ENCODE assay signal across 26 cellular contexts in the genomic region with DNA sequence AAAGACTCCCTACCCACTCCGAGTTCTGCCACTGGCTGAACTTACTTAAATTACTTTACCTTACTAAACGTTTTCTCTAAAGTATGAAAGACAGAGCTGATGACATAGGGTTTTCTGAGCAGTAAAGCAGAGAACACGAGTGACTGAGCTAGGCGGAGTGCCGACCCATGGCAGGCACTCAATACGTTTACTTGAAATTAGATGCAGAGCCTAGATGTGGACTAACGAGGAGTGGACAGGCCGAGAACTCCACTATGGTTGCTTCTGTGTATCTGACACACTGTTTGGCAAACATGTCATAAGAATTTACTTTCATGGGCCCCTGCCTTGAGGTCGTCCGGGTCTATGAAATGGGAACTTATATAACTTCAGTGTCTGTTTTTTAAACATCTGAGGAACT.
"Had no signal": no experiment of that assay in that cellular context is flagged by ENCODE, and none has a peak within 500 bp of the region (broad histone marks: within the 10 kb centered on the region; RNA-seq: fewer than 3 reads in every experiment).

No MANE protein-coding gene starts in this region.

- H3K4me1 ChIP-seq: pancreas, prostate gland, spleen, stomach, suprapubic skin, testis, tibial artery, transverse colon, upper lobe of right lung, uterus had no signal

- H3K4me2 ChIP-seq: smooth muscle cell had no signal

- H3K36me3 ChIP-seq: neutrophil, pancreas, prostate gland, spleen, stomach, suprapubic skin, tibial artery, transverse colon, upper lobe of right lung, uterus had no signal

- H3K27me3 ChIP-seq: neutrophil, pancreas, spleen, stomach, suprapubic skin, testis, tibial artery, transverse colon, upper lobe of right lung, uterus had no signal

- FAIRE-seq: pancreas had no signal

- H3K9me3 ChIP-seq: neutrophil, pancreas, prostate gland, spleen, stomach, suprapubic skin, testis, tibial artery, transverse colon, upper lobe of right lung, uterus had no signal

- ATAC-seq: naive thymus-derived CD8-positive, alpha-beta T cell; natural killer cell treated with Interleukin-12 subunit alpha and Interleukin-12 subunit beta and Interleukin-15 and Interleukin-18, amount 100 ng/mL, for 72 hours; pancreas; right cardiac atrium; sciatic nerve; stimulated activated naive B cell treated with anti-CD40 and anti-IgM and Interleukin-4, amounts not matched to agents 10 μg/mL and 1 μg/mL and 100 μg/mL, for 72 hours; upper lobe of right lung had no signal

- H3K4me3 ChIP-seq: pancreas, prostate gland, skin epidermis, smooth muscle cell, spleen, stomach, suprapubic skin, testis, tibial artery, transverse colon, upper lobe of right lung, uterus had no signal

- DNase-seq: naive B cell; naive thymus-derived CD8-positive, alpha-beta T cell; nephron progenitor cell; nucleus accumbens; pancreas; right cardiac atrium; spleen; stimulated activated CD4-positive, alpha-beta T cell treated with anti-CD3 and anti-CD28 coated beads, Interleukin-12 subunit alpha, Interleukin-12 subunit beta, amount 100 ng/mL, for 4 hours; stimulated activated CD4-positive, alpha-beta T cell treated with anti-CD3 and anti-CD28 coated beads, Interleukin-1b, Interleukin-23, amount 100 ng/mL, for 48 hours; stimulated activated CD4-positive, alpha-beta T cell treated with anti-CD3 and anti-CD28 coated beads, Interleukin-2, amount 100 ng/mL, for 48 hours; stimulated activated CD4-positive, alpha-beta T cell treated with anti-CD3 and anti-CD28 coated beads, Interleukin-4, amount 100 ng/mL, for 24 hours; stimulated activated naive B cell treated with anti-CD40 and anti-IgM and Interleukin-4, amounts not matched to agents 10 μg/mL and 1 μg/mL and 100 μg/mL, for 72 hours; stimulated activated naive CD4-positive, alpha-beta T cell treated with Interleukin-2 at 50 U/mL for 16 hours; stomach; testis; tibial artery; transverse colon; upper lobe of right lung; uterus had no signal

- H3K27ac ChIP-seq: neutrophil, pancreas, prostate gland, skin epidermis, spleen, stomach, suprapubic skin, testis, tibial artery, transverse colon, upper lobe of right lung, uterus had no signal
